Comparison of ENCODE assay signal across 23 cellular contexts in the genomic region with DNA sequence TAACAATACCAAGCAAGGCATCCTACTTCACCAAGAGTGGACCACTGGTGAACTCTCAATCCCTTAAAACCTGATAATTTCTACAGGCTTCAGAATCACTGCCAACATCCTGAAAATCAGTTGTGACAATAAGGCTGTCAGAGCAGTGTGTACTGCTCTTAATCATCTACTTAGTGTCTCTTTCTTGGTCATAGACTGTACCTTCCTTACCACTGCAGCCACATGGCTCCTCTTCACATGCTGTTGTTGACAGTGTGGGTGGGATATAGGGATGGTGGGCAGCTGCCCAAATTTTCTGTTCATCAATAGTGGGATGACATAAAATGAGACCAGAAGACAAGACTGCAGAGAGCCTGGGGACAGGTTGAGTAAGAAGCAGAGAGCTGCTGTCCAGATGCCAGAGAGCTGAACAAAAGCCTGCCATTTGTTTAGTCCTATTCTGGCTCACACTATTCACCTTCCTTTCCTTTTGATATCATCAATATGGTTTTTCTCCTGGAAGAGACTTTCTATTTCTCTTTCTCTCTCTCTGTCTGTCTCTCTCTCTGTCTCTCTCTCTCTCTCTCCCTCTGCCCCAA.
DNase-seq lines count a peak whose midpoint lies in the region; ATAC-seq and TF ChIP-seq lines count a peak whose summit lies in the region.
"Had no signal": no experiment of that assay in that cellular context is flagged by ENCODE, and none has a peak within 500 bp of the region (broad histone marks: within the 10 kb centered on the region; RNA-seq: fewer than 3 reads in every experiment).

No MANE protein-coding gene starts in this region.

- POLR2A ChIA-PET in activated CD4-positive, alpha-beta T cell treated with anti-CD3 and anti-CD28 coated beads for 36 hours (lab: Charles Lee) = no interaction called here
- POLR2A ChIA-PET in CD8-positive, alpha-beta T cell (lab: Charles Lee) = no interaction called here

- no peak overlapping the region for H3K27ac Mint-ChIP-seq in activated CD4-positive, alpha-beta T cell treated with anti-CD3 and anti-CD28 coated beads for 36 hours
- H3K27ac Mint-ChIP-seq in activated CD4-positive, alpha-beta T cell treated with anti-CD3 and anti-CD28 coated beads, Interleukin-2, amount 10 ng/mL, durations not matched to agents 24 days and 14 days = no peak overlapping the region
- H3K27ac Mint-ChIP-seq in stimulated activated memory B cell treated with anti-CD40 and anti-IgM and Interleukin-4, amounts not matched to agents 10 μg/mL and 1 μg/mL and 100 μg/mL, for 72 hours = no peak overlapping the region
- no peak overlapping the region for H3K27ac Mint-ChIP-seq in CD8-positive, alpha-beta T cell
- H3K27ac Mint-ChIP-seq: activated naive CD4-positive, alpha-beta T cell treated with anti-CD3 and anti-CD28 coated beads, Interleukin-2, amount 50 U/mL, for 24 hours had no signal

- H3K9me3 ChIP-seq in CD8-positive, alpha-beta T cell (ENCODE audit: low read length) = no peaks in the 10 kb centered on the region
- H3K9me3 ChIP-seq: ascending aorta; BLaER1 treated with 17β-estradiol and CSF1 and Interleukin-3, amounts not matched to agents 10 nM and 100 nM; gastrocnemius medialis; upper lobe of right lung had no signal

- no peak for TF ChIP-seq CTCF in fibroblast of the aortic adventitia (IDR thresholded peaks at IDR 0.05; ENCODE audit: insufficient read depth, low read length)
- TF ChIP-seq CTCF in CD8-positive, alpha-beta T cell (IDR thresholded peaks at IDR 0.05) = no peak

- H3K36me3 ChIP-seq in CD8-positive, alpha-beta T cell (ENCODE audit: insufficient read depth, low read length) = no peaks in the 10 kb centered on the region
- H3K36me3 ChIP-seq: ascending aorta, gastrocnemius medialis, upper lobe of right lung had no signal

- H3K4me3 ChIP-seq in fibroblast of the aortic adventitia (ENCODE audit: low read depth, low read length) = no peak overlapping the region
- H3K4me3 ChIP-seq in CD8-positive, alpha-beta T cell (ENCODE audit: low read depth, low read length) = no peak overlapping the region
- H3K4me3 ChIP-seq: ascending aorta; BLaER1 treated with 17β-estradiol and CSF1 and Interleukin-3, amounts not matched to agents 10 nM and 100 nM; gastrocnemius medialis; upper lobe of right lung had no signal

- H3K27me3 Mint-ChIP-seq in activated CD4-positive, alpha-beta T cell treated with anti-CD3 and anti-CD28 coated beads for 36 hours = peaks cover 11% of the 10 kb centered on the region
- peaks cover 36% of the 10 kb centered on the region for H3K27me3 Mint-ChIP-seq in activated CD4-positive, alpha-beta T cell treated with anti-CD3 and anti-CD28 coated beads, Interleukin-2, amount 10 ng/mL, durations not matched to agents 24 days and 14 days
- H3K27me3 Mint-ChIP-seq in stimulated activated memory B cell treated with anti-CD40 and anti-IgM and Interleukin-4, amounts not matched to agents 10 μg/mL and 1 μg/mL and 100 μg/mL, for 72 hours = peaks cover 8% of the 10 kb centered on the region
- H3K27me3 Mint-ChIP-seq in CD8-positive, alpha-beta T cell (ENCODE audit: low read depth) = no peaks in the 10 kb centered on the region
- H3K27me3 Mint-ChIP-seq: activated naive CD4-positive, alpha-beta T cell treated with anti-CD3 and anti-CD28 coated beads, Interleukin-2, amount 50 U/mL, for 24 hours had no signal

- CTCF ChIA-PET in activated CD4-positive, alpha-beta T cell treated with anti-CD3 and anti-CD28 coated beads for 36 hours (lab: Charles Lee) = no interaction called here
- CTCF ChIA-PET in CD8-positive, alpha-beta T cell (lab: Charles Lee) = no interaction called here

- H3K4me1 ChIP-seq in CD8-positive, alpha-beta T cell (ENCODE audit: insufficient read depth, low read length) = no peaks in the 10 kb centered on the region
- H3K4me1 ChIP-seq: ascending aorta, gastrocnemius medialis had no signal

- no peak overlapping the region for H3K27ac ChIP-seq in CD8-positive, alpha-beta T cell (ENCODE audit: low read depth, low read length)
- H3K27ac ChIP-seq: ascending aorta, epithelial cell of prostate, gastrocnemius medialis, upper lobe of right lung had no signal

- DNase-seq in activated CD4-positive, alpha-beta T cell treated with anti-CD3 and anti-CD28 coated beads for 36 hours = peak; percentile 8
- DNase-seq in activated CD4-positive, alpha-beta T cell treated with anti-CD3 and anti-CD28 coated beads, Interleukin-2, amount 10 ng/mL, durations not matched to agents 24 days and 14 days = no peak
- DNase-seq in NCI-H69 (lab: John Stamatoyannopoulos, UW) (peak; percentile 77), fibroblast of the aortic adventitia (ENCODE audit: low read depth) (peak; percentile 4), ecto neural progenitor cell (ENCODE audit: low spot score) (no peak)
- DNase-seq in CD8-positive, alpha-beta T cell = no peak
- DNase-seq: activated T-cell treated with anti-CD3 and anti-CD28 coated beads, Interleukin-2, amount 50 U/mL, for 48 hours; gastrocnemius medialis; kidney; mammary epithelial cell; NCI-H1436 treated with DMSO at 0.1 percent for 48 hours; NCI-H748 treated with DMSO at 0.1 percent for 48 hours; stimulated activated CD4-positive, alpha-beta T cell treated with anti-CD3 and anti-CD28 coated beads, Interleukin-12 subunit alpha, Interleukin-12 subunit beta, amount 100 ng/mL, for 4 hours; upper lobe of right lung had no signal

- H3K4me3 Mint-ChIP-seq in activated CD4-positive, alpha-beta T cell treated with anti-CD3 and anti-CD28 coated beads for 36 hours = no peak overlapping the region
- no peak overlapping the region for H3K4me3 Mint-ChIP-seq in activated CD4-positive, alpha-beta T cell treated with anti-CD3 and anti-CD28 coated beads, Interleukin-2, amount 10 ng/mL, durations not matched to agents 24 days and 14 days
- H3K4me3 Mint-ChIP-seq in stimulated activated memory B cell treated with anti-CD40 and anti-IgM and Interleukin-4, amounts not matched to agents 10 μg/mL and 1 μg/mL and 100 μg/mL, for 72 hours = no peak overlapping the region
- H3K4me3 Mint-ChIP-seq in CD8-positive, alpha-beta T cell = no peak overlapping the region
- H3K4me3 Mint-ChIP-seq: activated naive CD4-positive, alpha-beta T cell treated with anti-CD3 and anti-CD28 coated beads, Interleukin-2, amount 50 U/mL, for 24 hours; central memory CD8-positive, alpha-beta T cell had no signal

- H3K36me3 Mint-ChIP-seq in activated CD4-positive, alpha-beta T cell treated with anti-CD3 and anti-CD28 coated beads for 36 hours (ENCODE audit: low read depth) = no peaks in the 10 kb centered on the region
- no peaks in the 10 kb centered on the region for H3K36me3 Mint-ChIP-seq in activated CD4-positive, alpha-beta T cell treated with anti-CD3 and anti-CD28 coated beads, Interleukin-2, amount 10 ng/mL, durations not matched to agents 24 days and 14 days (ENCODE audit: low read depth)
- no peaks in the 10 kb centered on the region for H3K36me3 Mint-ChIP-seq in stimulated activated memory B cell treated with anti-CD40 and anti-IgM and Interleukin-4, amounts not matched to agents 10 μg/mL and 1 μg/mL and 100 μg/mL, for 72 hours
- H3K36me3 Mint-ChIP-seq in CD8-positive, alpha-beta T cell = no peaks in the 10 kb centered on the region
- H3K36me3 Mint-ChIP-seq: activated naive CD4-positive, alpha-beta T cell treated with anti-CD3 and anti-CD28 coated beads, Interleukin-2, amount 50 U/mL, for 24 hours had no signal

- H3K9me3 Mint-ChIP-seq in activated CD4-positive, alpha-beta T cell treated with anti-CD3 and anti-CD28 coated beads for 36 hours (ENCODE audit: low read depth) = no peaks in the 10 kb centered on the region
- no peaks in the 10 kb centered on the region for H3K9me3 Mint-ChIP-seq in activated CD4-positive, alpha-beta T cell treated with anti-CD3 and anti-CD28 coated beads, Interleukin-2, amount 10 ng/mL, durations not matched to agents 24 days and 14 days
- no peaks in the 10 kb centered on the region for H3K9me3 Mint-ChIP-seq in stimulated activated memory B cell treated with anti-CD40 and anti-IgM and Interleukin-4, amounts not matched to agents 10 μg/mL and 1 μg/mL and 100 μg/mL, for 72 hours
- H3K9me3 Mint-ChIP-seq in CD8-positive, alpha-beta T cell = no peaks in the 10 kb centered on the region
- H3K9me3 Mint-ChIP-seq: activated naive CD4-positive, alpha-beta T cell treated with anti-CD3 and anti-CD28 coated beads, Interleukin-2, amount 50 U/mL, for 24 hours; central memory CD8-positive, alpha-beta T cell had no signal

- H3K27me3 ChIP-seq in CD8-positive, alpha-beta T cell (ENCODE audit: insufficient read depth, low read length) = no peaks in the 10 kb centered on the region
- H3K27me3 ChIP-seq: ascending aorta; BLaER1 treated with 17β-estradiol and CSF1 and Interleukin-3, amounts not matched to agents 10 nM and 100 nM; gastrocnemius medialis; upper lobe of right lung had no signal

- peak; percentile 75 for ATAC-seq in activated CD4-positive, alpha-beta T cell treated with anti-CD3 and anti-CD28 coated beads for 36 hours
- peak; percentile 29 for ATAC-seq in stimulated activated memory B cell treated with anti-CD40 and anti-IgM and Interleukin-4, amounts not matched to agents 10 μg/mL and 1 μg/mL and 100 μg/mL, for 72 hours
- ATAC-seq in HG02798 (IDR thresholded peaks at IDR 0.05; ENCODE audit: poor library complexity, unreplicated experiment) = no peak
- ATAC-seq in CD8-positive, alpha-beta T cell = no peak
- ATAC-seq: activated CD4-positive, CD25-positive, alpha-beta regulatory T cell treated with anti-CD3 and anti-CD28 coated beads, Interleukin-2, amount 50 U/mL, for 24 hours; gastrocnemius medialis; Right ventricle myocardium inferior had no signal

- intact Hi-C loops in activated CD4-positive, alpha-beta T cell treated with anti-CD3 and anti-CD28 coated beads for 36 hours (cut with DNase I, micrococcal nuclease) = no loop called here
- intact Hi-C loops in activated CD4-positive, alpha-beta T cell treated with anti-CD3 and anti-CD28 coated beads, Interleukin-2, amount 10 ng/mL, durations not matched to agents 24 days and 14 days (cut with micrococcal nuclease) = no loop called here
- intact Hi-C loops in CD8-positive, alpha-beta T cell (cut with DNase I, micrococcal nuclease) = no loop called here

- peaks cover 4% of the 10 kb centered on the region for H3K4me1 Mint-ChIP-seq in activated CD4-positive, alpha-beta T cell treated with anti-CD3 and anti-CD28 coated beads for 36 hours
- peaks cover 3% of the 10 kb centered on the region for H3K4me1 Mint-ChIP-seq in activated CD4-positive, alpha-beta T cell treated with anti-CD3 and anti-CD28 coated beads, Interleukin-2, amount 10 ng/mL, durations not matched to agents 24 days and 14 days
- no peaks in the 10 kb centered on the region for H3K4me1 Mint-ChIP-seq in stimulated activated memory B cell treated with anti-CD40 and anti-IgM and Interleukin-4, amounts not matched to agents 10 μg/mL and 1 μg/mL and 100 μg/mL, for 72 hours
- H3K4me1 Mint-ChIP-seq in CD8-positive, alpha-beta T cell (ENCODE audit: low read depth) = no peaks in the 10 kb centered on the region
- H3K4me1 Mint-ChIP-seq: activated naive CD4-positive, alpha-beta T cell treated with anti-CD3 and anti-CD28 coated beads, Interleukin-2, amount 50 U/mL, for 24 hours; central memory CD8-positive, alpha-beta T cell had no signal

Comparison
In these comparisons a context has a peak if more than half of its experiments do, and no peak if none do; other contexts are left out.
1. DNase-seq: peak in activated CD4-positive, alpha-beta T cell treated with anti-CD3 and anti-CD28 coated beads for 36 hours (single experiment), NCI-H69 (single experiment) and fibroblast of the aortic adventitia (single experiment); none in activated CD4-positive, alpha-beta T cell treated with anti-CD3 and anti-CD28 coated beads, Interleukin-2, amount 10 ng/mL, durations not matched to agents 24 days and 14 days (single experiment), ecto neural progenitor cell (single experiment) and CD8-positive, alpha-beta T cell (0 of 7).
2. ATAC-seq: peak in activated CD4-positive, alpha-beta T cell treated with anti-CD3 and anti-CD28 coated beads for 36 hours (single experiment) and stimulated activated memory B cell treated with anti-CD40 and anti-IgM and Interleukin-4, amounts not matched to agents 10 μg/mL and 1 μg/mL and 100 μg/mL, for 72 hours (single experiment); none in HG02798 (single experiment) and CD8-positive, alpha-beta T cell (single experiment).